Comparison of ENCODE assay signal across 1 cellular context in genomic region chr20:46823753-46824152, GRCh38.
TF ChIP-seq lines count a peak whose summit lies in the region.

No MANE protein-coding gene starts in this region.

TF ChIP-seq in HepG2, 621 proteins besides CTCF, POLR2A, EP300 and RAD21 (continued from another document):
- TF ChIP-seq PRDM15 (CRISPR knock-in tag; IDR thresholded peaks at IDR 0.05) (no peak), ARID2 (CRISPR knock-in tag; IDR thresholded peaks at IDR 0.05; ENCODE audit: borderline replicate concordance) (no peak), CBX2 (IDR thresholded peaks at IDR 0.05; ENCODE audit: low read depth, low read length) (no peak), CBX2 (CRISPR knock-in tag; IDR thresholded peaks at IDR 0.05; ENCODE audit: low read depth) (no peak), SMAD9 (CRISPR knock-in tag; IDR thresholded peaks at IDR 0.05) (no peak), ZFAT (CRISPR knock-in tag; conservative IDR thresholded peaks at IDR 0.05) (no peak), ZNF326 (CRISPR knock-in tag; IDR thresholded peaks at IDR 0.05; ENCODE audit: borderline replicate concordance) (no peak), DNMT1 (CRISPR knock-in tag; IDR thresholded peaks at IDR 0.05) (no peak), ZFP90 (CRISPR knock-in tag; IDR thresholded peaks at IDR 0.05; ENCODE audit: borderline replicate concordance) (no peak)
